8 cellular contexts compared by ENCODE assay signal in the genomic region with DNA sequence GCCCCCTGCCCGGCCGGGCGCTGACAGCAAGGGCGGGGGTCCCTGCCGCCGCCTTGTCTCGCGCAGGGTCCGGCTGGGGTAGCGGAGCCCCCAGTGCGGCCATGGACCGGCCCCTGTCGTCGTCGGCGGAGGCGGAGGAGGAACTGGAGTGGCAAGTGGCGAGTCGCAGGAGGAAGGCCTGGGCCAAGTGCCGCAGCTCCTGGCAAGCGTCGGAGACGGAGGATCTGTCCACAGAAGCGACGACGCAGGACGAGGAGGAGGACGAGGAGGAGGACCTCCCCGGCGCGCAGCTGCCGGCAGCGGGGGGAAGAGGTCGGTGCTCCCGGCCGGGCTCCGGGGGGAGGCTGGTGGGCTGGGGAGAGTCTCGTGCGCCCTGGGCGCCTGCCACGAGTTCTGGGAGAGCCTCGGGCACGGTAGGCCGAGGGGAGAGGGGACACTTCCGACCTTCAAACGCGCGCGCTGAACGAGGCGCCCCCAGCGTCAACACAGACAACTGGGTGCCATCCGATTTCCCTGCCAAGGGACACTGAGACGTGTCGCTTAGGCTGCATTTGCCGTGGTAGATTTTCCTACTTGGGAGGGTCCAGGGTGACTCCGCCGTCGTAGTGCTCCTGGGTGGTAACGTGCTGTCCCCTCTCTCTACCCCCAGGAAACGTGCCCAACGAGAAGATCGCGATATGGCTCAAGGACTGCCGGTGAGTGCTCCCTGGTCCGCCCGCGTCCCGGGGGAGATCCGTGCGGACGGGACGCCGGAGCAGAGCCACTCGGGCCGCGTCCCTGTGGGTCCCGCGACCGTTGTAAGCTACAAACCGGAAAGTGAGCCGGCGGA. TPM values are rescaled to one million over a fixed set of nuclear protein-coding genes. Genes with fewer than 3 reads are reported as not detected.
A peak's percentile ranks its signal among the peaks of the same experiment; 100 is the strongest.
DNase-seq lines count a peak whose midpoint lies in the region; ATAC-seq and TF ChIP-seq lines count a peak whose summit lies in the region.

No MANE protein-coding gene starts in this region.

- H2AFZ ChIP-seq in fibroblast of lung (ENCODE audit: low read length) = peak overlapping the region; percentile 64

- no peak for TF ChIP-seq EP300 in stomach (IDR thresholded peaks at IDR 0.05)

- H3K4me3 ChIP-seq in Peyer's patch (peak overlapping the region; percentile 68 to 92 (median 86)), fibroblast of lung (replicated peaks in 1 of 4; ENCODE audit: control extremely low read depth in 1 of 4, insufficient read depth in 1 of 4, low read depth in 3 of 4, low read length in 4 of 4) (peak overlapping the region; percentile 86 to 97 (median 93)), stomach (peak overlapping the region; percentile 76 to 90 (median 82))

- H3K36me3 Mint-ChIP-seq in natural killer cell treated with Interleukin-12 subunit alpha and Interleukin-12 subunit beta and Interleukin-15 and Interleukin-18, amount 100 ng/mL, for 72 hours = peaks cover 7% of the 10 kb centered on the region

- H3K27ac Mint-ChIP-seq in natural killer cell treated with Interleukin-12 subunit alpha and Interleukin-12 subunit beta and Interleukin-15 and Interleukin-18, amount 100 ng/mL, for 72 hours = peak overlapping the region; percentile 83 to 92

- WGBS in stomach, 5 donors = 0 to 1% (median 1%) methylated on average over 42 to 83 of the region's 83 CpGs

- H3K27ac ChIP-seq in Peyer's patch (peak overlapping the region; percentile 87 to 99 (median 94)), fibroblast of lung (ENCODE audit: insufficient read depth, low read length) (peak overlapping the region; percentile 97), stomach (peak overlapping the region; percentile 97 to 100 (median 99))

- no peaks in the 10 kb centered on the region for H3K9me3 Mint-ChIP-seq in natural killer cell treated with Interleukin-12 subunit alpha and Interleukin-12 subunit beta and Interleukin-15 and Interleukin-18, amount 100 ng/mL, for 72 hours

- H3K27me3 ChIP-seq in Peyer's patch (no peaks in the 10 kb centered on the region), fibroblast of lung (ENCODE audit: control insufficient read depth, insufficient read depth, low read length) (no peaks in the 10 kb centered on the region), stomach (no peaks in the 10 kb centered on the region)

- DNase-seq in DMS153 treated with DMSO at 0.1 percent for 48 hours (lab: John Stamatoyannopoulos, UW; ENCODE audit: unreplicated experiment) = peak; percentile 76
- DNase-seq in HS-5 (ENCODE audit: low read depth) = peak; percentile 51
- peak; percentile 61 to 88 (median 83) for DNase-seq in Peyer's patch
- peak; percentile 17 for DNase-seq in activated T-helper 1 cell treated with Interleukin-2 at 50 U/mL for 16 hours (ENCODE audit: low read depth)
- DNase-seq in fibroblast of lung (ENCODE audit: low read depth in 2 of 2) = peak; percentile 63 to 69
- peak; percentile 69 for DNase-seq in natural killer cell treated with Interleukin-12 subunit alpha and Interleukin-12 subunit beta and Interleukin-15 and Interleukin-18, amount 100 ng/mL, for 72 hours (ENCODE audit: low spot score)
- DNase-seq in stomach = peak; percentile 71

- H3K27me3 Mint-ChIP-seq in natural killer cell treated with Interleukin-12 subunit alpha and Interleukin-12 subunit beta and Interleukin-15 and Interleukin-18, amount 100 ng/mL, for 72 hours = peaks cover 18 to 33% of the 10 kb centered on the region in 2 donors

- H3K4me1 Mint-ChIP-seq in natural killer cell treated with Interleukin-12 subunit alpha and Interleukin-12 subunit beta and Interleukin-15 and Interleukin-18, amount 100 ng/mL, for 72 hours (ENCODE audit: low read depth in 2 of 2) = peaks cover 20 to 36% of the 10 kb centered on the region in 2 donors

- H4K20me1 ChIP-seq in fibroblast of lung (ENCODE audit: control insufficient read depth, extremely low read depth, insufficient read depth, low read length) = no peaks in the 10 kb centered on the region

- H3K4me1 ChIP-seq in Peyer's patch = peaks cover 0 to 23% (median 0%) of the 10 kb centered on the region in 4 donors
- H3K4me1 ChIP-seq in fibroblast of lung (ENCODE audit: control insufficient read depth, extremely low read depth, insufficient read depth, low read length) = peaks cover 3% of the 10 kb centered on the region
- H3K4me1 ChIP-seq in stomach = peaks cover 0 to 60% (median 43%) of the 10 kb centered on the region in 4 donors

- peak; percentile 53 for ATAC-seq in GM21360 (IDR thresholded peaks at IDR 0.05; ENCODE audit: unreplicated experiment)
- peak; percentile 70 to 72 for ATAC-seq in natural killer cell treated with Interleukin-12 subunit alpha and Interleukin-12 subunit beta and Interleukin-15 and Interleukin-18, amount 100 ng/mL, for 72 hours

- H3K4me2 ChIP-seq in fibroblast of lung (ENCODE audit: extremely low read depth, insufficient read depth, low read length) = peak overlapping the region; percentile 84

- peak overlapping the region; percentile 91 for H3K9ac ChIP-seq in fibroblast of lung (ENCODE audit: insufficient read depth, low read length)

- TF ChIP-seq CTCF in Peyer's patch (IDR thresholded peaks at IDR 0.05) = peak in 4 of 6 experiments; percentile 9 to 18 (median 14)
- no peak for TF ChIP-seq CTCF in fibroblast of lung (conservative IDR thresholded peaks at IDR 0.05 in 1 of 2, IDR thresholded peaks at IDR 0.05 in 1 of 2; ENCODE audit: low read depth in 1 of 2, low read length in 2 of 2)
- no peak for TF ChIP-seq CTCF in stomach (IDR thresholded peaks at IDR 0.05)

- H3K36me3 ChIP-seq in Peyer's patch (no peaks in the 10 kb centered on the region), fibroblast of lung (ENCODE audit: control insufficient read depth, insufficient read depth, low read length) (no peaks in the 10 kb centered on the region), stomach (no peaks in the 10 kb centered on the region)

- H3K4me3 Mint-ChIP-seq in natural killer cell treated with Interleukin-12 subunit alpha and Interleukin-12 subunit beta and Interleukin-15 and Interleukin-18, amount 100 ng/mL, for 72 hours = peak overlapping the region; percentile 99

- intact Hi-C loops in stomach (cut with DNase I; ENCODE audit: low total_unique reads) = no loop called here

- H3K79me2 ChIP-seq in fibroblast of lung (ENCODE audit: control insufficient read depth, insufficient read depth, low read length) = peaks cover 54% of the 10 kb centered on the region

- H3K9me3 ChIP-seq in Peyer's patch = no peaks in the 10 kb centered on the region
- no peaks in the 10 kb centered on the region for H3K9me3 ChIP-seq in fibroblast of lung (ENCODE audit: control insufficient read depth, insufficient read depth, low read depth, low read length)
- H3K9me3 ChIP-seq in stomach = no peaks in the 10 kb centered on the region

- TF ChIP-seq POLR2A in Peyer's patch (IDR thresholded peaks at IDR 0.05) = peak; percentile 44 to 81
- no peak for TF ChIP-seq POLR2A in stomach (IDR thresholded peaks at IDR 0.05)

RNA-seq across cellular contexts. Expression of a gene that starts 0.7 kb away (rescaled TPM):
- total RNA-seq in Peyer's patch (100 to 1,000 TPM in 3 of 4 donors, 10 to 100 TPM in 1; 69.3 to 175 (median 123) TPM), fibroblast of lung (117 and 179 TPM in 2 replicates), stomach (100 to 1,000 TPM in 4 of 5 donors, 10 to 100 TPM in 1; 53.1 to 222 (median 146) TPM)
- polyA plus RNA-seq in fibroblast of lung (70.5 and 122 TPM in 2 replicates), stomach (10 to 100 TPM; 19.4 to 62.9 (median 37.6) TPM)
- polyA plus RNA-seq in fibroblast of lung (2012) = 92.3 and 123 TPM in 2 replicates
- 53.6 and 126 TPM in 2 replicates for polyA minus RNA-seq in fibroblast of lung (ENCODE audit: low replicate concordance)
- 10 to 100 TPM; 53.4 to 79.7 TPM for total RNA-seq in natural killer cell treated with Interleukin-12 subunit alpha and Interleukin-12 subunit beta and Interleukin-15 and Interleukin-18, amount 100 ng/mL, for 72 hours

Comparison
In these comparisons a context has a peak if more than half of its experiments do, and no peak if none do; other contexts are left out.
1. Peak in every context shown above with its lines: DNase-seq, ATAC-seq, H3K4me3 ChIP-seq and H3K27ac ChIP-seq.
2. DNase-seq: peak in every context shown above with its lines; median percentile 83 in Peyer's patch; 76 in DMS153 treated with DMSO at 0.1 percent for 48 hours; 71 in stomach; 69 in natural killer cell treated with Interleukin-12 subunit alpha and Interleukin-12 subunit beta and Interleukin-15 and Interleukin-18, amount 100 ng/mL, for 72 hours; 66 in fibroblast of lung; 51 in HS-5; 17 in activated T-helper 1 cell treated with Interleukin-2 at 50 U/mL for 16 hours.
3. CTCF ChIP-seq: peak in Peyer's patch (4 of 6); none in fibroblast of lung (0 of 2) and stomach (0 of 7).
4. POLR2A ChIP-seq: peak in Peyer's patch (2 of 2); none in stomach (0 of 4).